Comparison of ENCODE assay signal across 13 cellular contexts in genomic region chr3:50050361-50050760, GRCh38. TPM values are rescaled to one million over a fixed set of nuclear protein-coding genes. Genes with fewer than 3 reads are reported as not detected.
DNase-seq lines count a peak whose midpoint lies in the region; ATAC-seq and FAIRE-seq lines count a peak whose summit lies in the region.
"Had no signal": no experiment of that assay in that cellular context is flagged by ENCODE, and none has a peak within 500 bp of the region (broad histone marks: within the 10 kb centered on the region; RNA-seq: fewer than 3 reads in every experiment).

No MANE protein-coding gene starts in this region.

- no peak for FAIRE-seq in HTR-8/SVneo (lab: Jason Lieb, UNC)

- peaks cover 4% of the 10 kb centered on the region for H3K4me1 Mint-ChIP-seq in T-helper 17 cell

- H3K36me3 Mint-ChIP-seq in T-helper 17 cell (ENCODE audit: low read depth) = peaks cover 2% of the 10 kb centered on the region

- ATAC-seq in T-helper 17 cell (no peak), GM18520 (IDR thresholded peaks at IDR 0.05; ENCODE audit: unreplicated experiment) (no peak)
- ATAC-seq: left lung had no signal

- DNase-seq in GM03348 (ENCODE audit: low spot score) (peak; percentile 63), NCI-H526 treated with DMSO at 0.1 percent for 48 hours (lab: John Stamatoyannopoulos, UW) (peak; percentile 96), dermis blood vessel endothelial cell (peak; percentile 50), renal cortical epithelial cell (ENCODE audit: low read depth) (peak; percentile 38), T-helper 17 cell (no peak), HTR-8/SVneo (ENCODE audit: insufficient read length, low spot score) (no peak)
- DNase-seq: activated CD8-positive, alpha-beta memory T cell treated with anti-CD3 and anti-CD28 coated beads for 24 hours; GF-D8; Karpas-422; left lung; NCI-H446 treated with DMSO at 0.1 percent for 48 hours had no signal

- H3K27ac Mint-ChIP-seq in T-helper 17 cell = no peak overlapping the region

- H3K4me3 Mint-ChIP-seq in T-helper 17 cell = no peak overlapping the region

- no peaks in the 10 kb centered on the region for H3K9me3 ChIP-seq in T-helper 17 cell (ENCODE audit: control insufficient read depth, low read length, poor library complexity, severe bottlenecking)
- H3K9me3 ChIP-seq: esophagus muscularis mucosa, left lung had no signal

- H3K27me3 Mint-ChIP-seq in T-helper 17 cell = no peaks in the 10 kb centered on the region

RNA-seq across cellular contexts. Expression of gene RBM5, which starts 38.4 kb away (rescaled TPM):
- total RNA-seq in dermis blood vessel endothelial cell (201 and 249 TPM in 2 replicates), renal cortical epithelial cell (74.7 and 216 TPM in 2 replicates), T-helper 17 cell (100 to 1,000 TPM; 292 to 353 TPM)

Comparison
In these comparisons a context has a peak if more than half of its experiments do, and no peak if none do; other contexts are left out.
1. DNase-seq: peak in GM03348 (single experiment), NCI-H526 treated with DMSO at 0.1 percent for 48 hours (single experiment), dermis blood vessel endothelial cell (single experiment) and renal cortical epithelial cell (single experiment); none in T-helper 17 cell (0 of 3) and HTR-8/SVneo (single experiment).